ENCODE assay signal across 8 cellular contexts in genomic region chr1:1230656-1231399, GRCh38. TPM values are rescaled to one million over a fixed set of nuclear protein-coding genes. Genes with fewer than 3 reads are reported as not detected.
DNase-seq lines count a peak whose midpoint lies in the region; ATAC-seq and TF ChIP-seq lines count a peak whose summit lies in the region.

No MANE protein-coding gene starts in this region.

- H2BK15ac ChIP-seq in mesendoderm (replicated peaks; ENCODE audit: low read depth): no peak overlapping the region

- peak overlapping the region; percentile 43 for H2AK5ac ChIP-seq in mesendoderm (ENCODE audit: low read length)

- H3K4me1 ChIP-seq in colonic mucosa (peaks cover 14% of the 10 kb centered on the region), mesendoderm (ENCODE audit: control insufficient read depth, low read depth, low read length) (peaks cover 7% of the 10 kb centered on the region)

- H3K4me3 Mint-ChIP-seq in activated naive CD4-positive, alpha-beta T cell treated with anti-CD3 and anti-CD28 coated beads, Interleukin-2, amount 50 U/mL, for 24 hours: peak overlapping the region; percentile 93

- no peak overlapping the region for H3K18ac ChIP-seq in mesendoderm (ENCODE audit: low read length)

- ATAC-seq in GM19452 (IDR thresholded peaks at IDR 0.05; ENCODE audit: unreplicated experiment): no peak

- H4K8ac ChIP-seq in mesendoderm (ENCODE audit: low read depth, low read length): no peak overlapping the region

- peak overlapping the region; percentile 69 for H2BK5ac ChIP-seq in mesendoderm (ENCODE audit: low read length)

- no peak overlapping the region for H3K4ac ChIP-seq in mesendoderm (ENCODE audit: low read depth, low read length)

- H3K27ac ChIP-seq in colonic mucosa: peak overlapping the region; percentile 90
- H3K27ac ChIP-seq in mesendoderm (ENCODE audit: low read depth, low read length): peak overlapping the region; percentile 45

- TF ChIP-seq CTCF in colonic mucosa (IDR thresholded peaks at IDR 0.05): no peak

- no peak overlapping the region for H2BK120ac ChIP-seq in mesendoderm (ENCODE audit: low read depth, low read length)

- H3K36me3 ChIP-seq in colonic mucosa (peaks cover 10% of the 10 kb centered on the region), mesendoderm (ENCODE audit: control insufficient read depth, insufficient read depth, low read length) (no peaks in the 10 kb centered on the region)

- H3K9me3 ChIP-seq in colonic mucosa: no peaks in the 10 kb centered on the region

- no peaks in the 10 kb centered on the region for H3K27me3 Mint-ChIP-seq in activated naive CD4-positive, alpha-beta T cell treated with anti-CD3 and anti-CD28 coated beads, Interleukin-2, amount 50 U/mL, for 24 hours

- H3K4me1 Mint-ChIP-seq in activated naive CD4-positive, alpha-beta T cell treated with anti-CD3 and anti-CD28 coated beads, Interleukin-2, amount 50 U/mL, for 24 hours: peaks cover 34% of the 10 kb centered on the region

- DNase-seq in activated naive CD4-positive, alpha-beta T cell (lab: John Stamatoyannopoulos, UW): no peak
- peak; percentile 35 for DNase-seq in NCI-H69 (lab: John Stamatoyannopoulos, UW)
- DNase-seq in colonic mucosa: peak; percentile 77
- peak; percentile 62 for DNase-seq in mesendoderm
- DNase-seq in islet precursor cell: no peak
- DNase-seq in stimulated activated CD4-positive, alpha-beta T cell treated with anti-CD3 and anti-CD28 coated beads, Interleukin-4, amount 100 ng/mL, for 24 hours: no peak

- peaks cover 40% of the 10 kb centered on the region for H3K79me2 ChIP-seq in mesendoderm (ENCODE audit: control insufficient read depth, insufficient read depth, low read length)

- no peaks in the 10 kb centered on the region for H3K27me3 ChIP-seq in colonic mucosa
- no peaks in the 10 kb centered on the region for H3K27me3 ChIP-seq in mesendoderm (ENCODE audit: insufficient read depth, low read length, poor library complexity)

- H3K23ac ChIP-seq in mesendoderm (ENCODE audit: low read length): no peak overlapping the region

- H3K9me3 Mint-ChIP-seq in activated naive CD4-positive, alpha-beta T cell treated with anti-CD3 and anti-CD28 coated beads, Interleukin-2, amount 50 U/mL, for 24 hours: no peaks in the 10 kb centered on the region

- H3K27ac Mint-ChIP-seq in activated naive CD4-positive, alpha-beta T cell treated with anti-CD3 and anti-CD28 coated beads, Interleukin-2, amount 50 U/mL, for 24 hours: peak overlapping the region; percentile 91

- H3K36me3 Mint-ChIP-seq in activated naive CD4-positive, alpha-beta T cell treated with anti-CD3 and anti-CD28 coated beads, Interleukin-2, amount 50 U/mL, for 24 hours: peaks cover 16% of the 10 kb centered on the region

- intact Hi-C loops in colonic mucosa (cut with DNase I): no loop called here

- peaks cover 35% of the 10 kb centered on the region for H3K79me1 ChIP-seq in mesendoderm (ENCODE audit: low read length)

- no peak overlapping the region for H4K5ac ChIP-seq in mesendoderm (ENCODE audit: low read length)

- WGBS in mesendoderm (ENCODE audit: extremely low coverage, insufficient coverage, low lambda C conversion rate): no CpG with 5 or more reads among the region's 24 CpGs

- peak overlapping the region; percentile 100 for H3K4me2 ChIP-seq in mesendoderm (ENCODE audit: low read length)

- H3K56ac ChIP-seq in mesendoderm (ENCODE audit: low read length): peak overlapping the region; percentile 97

- peak overlapping the region; percentile 99 to 100 for H3K9ac ChIP-seq in colonic mucosa (ENCODE audit: low read depth in 2 of 2, low read length in 2 of 2)
- peak overlapping the region; percentile 94 for H3K9ac ChIP-seq in mesendoderm (ENCODE audit: low read length)

- peak overlapping the region; percentile 93 for H3K4me3 ChIP-seq in colonic mucosa
- peak overlapping the region; percentile 94 for H3K4me3 ChIP-seq in mesendoderm (ENCODE audit: low read length)

RNA-seq across cellular contexts. Expression of gene SDF4, which starts 1.0 kb away (rescaled TPM):
- 100 to 1,000 TPM; 202 to 325 TPM for total RNA-seq in colonic mucosa
- 63.5 TPM for polyA plus RNA-seq in mesendoderm (2013, experiment 1 of 2)
- polyA plus RNA-seq in mesendoderm (2013, experiment 2 of 2): 65.5 TPM

RNA-seq across cellular contexts. Expression of gene B3GALT6, which starts 1.2 kb away (rescaled TPM):
- 10 to 100 TPM in 1 of 2 donors, 1 to 10 TPM in 1; 8.0 to 12.0 TPM for total RNA-seq in colonic mucosa
- polyA plus RNA-seq in mesendoderm (2013, experiment 1 of 2): 15.5 TPM
- polyA plus RNA-seq in mesendoderm (2013, experiment 2 of 2): 14.8 TPM

RNA-seq across cellular contexts. Expression of gene C1QTNF12, which starts 15.7 kb away (rescaled TPM):
- total RNA-seq in colonic mucosa: 10 to 100 TPM; 21.3 to 34.2 TPM
- 1.9 TPM for polyA plus RNA-seq in mesendoderm (2013, experiment 1 of 2)
- polyA plus RNA-seq in mesendoderm (2013, experiment 2 of 2): 1.6 TPM

RNA-seq across cellular contexts. Expression of gene TNFRSF4, which starts 16.9 kb away (rescaled TPM):
- 1 to 10 TPM; 1.2 to 2.3 TPM for total RNA-seq in colonic mucosa
- 0.04 TPM for polyA plus RNA-seq in mesendoderm (2013, experiment 1 of 2)
- polyA plus RNA-seq in mesendoderm (2013, experiment 2 of 2): not detected

RNA-seq across cellular contexts. Expression of gene TNFRSF18, which starts 24.4 kb away (rescaled TPM):
- 1 to 10 TPM in 1 of 2 donors, under 1 TPM in 1; 0.61 to 1.7 TPM for total RNA-seq in colonic mucosa
- polyA plus RNA-seq in mesendoderm (2013, experiment 1 of 2): 0.15 TPM
- polyA plus RNA-seq in mesendoderm (2013, experiment 2 of 2): 0.08 TPM

Comparison
In these comparisons a context has a peak if more than half of its experiments do, and no peak if none do; other contexts are left out.
1. DNase-seq: peak in NCI-H69 (single experiment), colonic mucosa (single experiment) and mesendoderm (single experiment); none in activated naive CD4-positive, alpha-beta T cell (0 of 4), islet precursor cell (single experiment) and stimulated activated CD4-positive, alpha-beta T cell treated with anti-CD3 and anti-CD28 coated beads, Interleukin-4, amount 100 ng/mL, for 24 hours (single experiment).